ENCODE assay signal across 8 cellular contexts in genomic region chr16:117381-118365, GRCh38. TPM values are rescaled to one million over a fixed set of nuclear protein-coding genes. Genes with fewer than 3 reads are reported as not detected.
DNase-seq lines count a peak whose midpoint lies in the region; ATAC-seq and TF ChIP-seq lines count a peak whose summit lies in the region.

No MANE protein-coding gene starts in this region.

- H3K4me1 Mint-ChIP-seq in activated T-cell treated with anti-CD3 and anti-CD28 coated beads, Interleukin-2, amount 50 U/mL, for 24 hours (ENCODE audit: low read depth), result peaks cover 13% of the 10 kb centered on the region

- H3K27ac Mint-ChIP-seq in activated T-cell treated with anti-CD3 and anti-CD28 coated beads, Interleukin-2, amount 50 U/mL, for 24 hours, result no peak overlapping the region

- no peaks in the 10 kb centered on the region for H3K9me3 ChIP-seq in Panc1 (ENCODE audit: control insufficient read depth, insufficient read depth, low read depth, low read length)

- TF ChIP-seq CTCF in Panc1 (IDR thresholded peaks at IDR 0.05) (peak; percentile 88), fibroblast of the aortic adventitia (IDR thresholded peaks at IDR 0.05; ENCODE audit: insufficient read depth, low read length) (peak; percentile 67)

- H3K9me3 Mint-ChIP-seq in activated T-cell treated with anti-CD3 and anti-CD28 coated beads, Interleukin-2, amount 50 U/mL, for 24 hours, result no peaks in the 10 kb centered on the region

- BruUV-seq in Panc1 (replicated peaks; lab: Mats Ljungman, UMichigan), result no TSS peak

- in situ Hi-C loops in Caki2 (cut with HindIII; ENCODE audit: low pct_unique_long_range_greater_than_20kb, low sequenced_read_pairs), result no loop called here
- in situ Hi-C loops in Panc1 (cut with HindIII; ENCODE audit: low pct_unique_long_range_greater_than_20kb, low sequenced_read_pairs), result no loop called here

- H3K36me3 Mint-ChIP-seq in activated T-cell treated with anti-CD3 and anti-CD28 coated beads, Interleukin-2, amount 50 U/mL, for 24 hours (ENCODE audit: low read depth), result peaks cover 65% of the 10 kb centered on the region

- no peak overlapping the region for H3K27ac ChIP-seq in Panc1 (ENCODE audit: low read length)

- CTCF ChIA-PET in Panc1 (lab: Charles Lee), result interaction anchor here (0.6 to 1.8 kb wide), 5 partner anchors 10 to 122 kb away, joined by 3 to 8 read pairs (median 4); no protein-coding TSS in a partner anchor

- no peaks in the 10 kb centered on the region for H3K27me3 ChIP-seq in Panc1 (ENCODE audit: control insufficient read depth, insufficient read depth, low read length)

- H3K27me3 Mint-ChIP-seq in activated T-cell treated with anti-CD3 and anti-CD28 coated beads, Interleukin-2, amount 50 U/mL, for 24 hours, result no peaks in the 10 kb centered on the region

- peaks cover 12% of the 10 kb centered on the region for H3K36me3 ChIP-seq in Panc1 (ENCODE audit: control insufficient read depth, insufficient read depth, low read length)

- POLR2A ChIA-PET in Panc1 (lab: Charles Lee), result no interaction called here

- ATAC-seq in Panc1, result peak; percentile 89
- ATAC-seq in GM21737 (IDR thresholded peaks at IDR 0.05; ENCODE audit: unreplicated experiment), result no peak
- ATAC-seq in GM18873 (IDR thresholded peaks at IDR 0.05; ENCODE audit: low FRiP score, unreplicated experiment), result no peak

- intact Hi-C loops in Panc1 (cut with micrococcal nuclease; ENCODE audit: unreplicated experiment), result no loop called here

- H3K4me3 Mint-ChIP-seq in activated T-cell treated with anti-CD3 and anti-CD28 coated beads, Interleukin-2, amount 50 U/mL, for 24 hours, result no peak overlapping the region

- H3K4me1 ChIP-seq in Panc1 (ENCODE audit: control insufficient read depth, insufficient read depth, low read length), result no peaks in the 10 kb centered on the region; the same call in 1 of the 2 replicates

- H3K4me3 ChIP-seq in Panc1 (ENCODE audit: low read depth in 2 of 2, low read length in 2 of 2) (no peak overlapping the region), fibroblast of the aortic adventitia (ENCODE audit: low read depth, low read length) (no peak overlapping the region)

- DNase-seq in Caki2 (ENCODE audit: low read depth) (peak; percentile 44), HuH-7.5 (ENCODE audit: low spot score) (peak; percentile 52), Panc1 (ENCODE audit: low read depth, low spot score) (no peak), fibroblast of the aortic adventitia (ENCODE audit: low read depth) (peak; percentile 31), retina (peak; percentile 63)
- DNase-seq in activated T-cell treated with anti-CD3 and anti-CD28 coated beads, Interleukin-2, amount 50 U/mL, for 24 hours, result peak; percentile 75

RNA-seq across cellular contexts. Expression of gene NPRL3, which starts 20.8 kb away (rescaled TPM):
- 7.9 and 12.4 TPM in 2 replicates for total RNA-seq in Caki2 (2014; rRNA removed; shearing (Covaris generic); ENCODE audit: low replicate concordance)
- total RNA-seq in Panc1 (2021; ENCODE audit: unreplicated experiment), result 69.7 TPM
- polyA plus RNA-seq in Panc1 (2012; ENCODE audit: insufficient read length), result 83.6 TPM
- 7.1 and 13.0 TPM in 2 replicates for total RNA-seq in fibroblast of the aortic adventitia (ENCODE audit: low replicate concordance)

RNA-seq across cellular contexts. Expression of gene HBZ, which starts 34.8 kb away (rescaled TPM):
- total RNA-seq in Caki2 (2014; rRNA removed; shearing (Covaris generic); ENCODE audit: low replicate concordance), result not detected in 2 replicates
- total RNA-seq in Panc1 (2021; ENCODE audit: unreplicated experiment) (1.1 TPM), fibroblast of the aortic adventitia (ENCODE audit: low replicate concordance) (not detected in 2 replicates)
- polyA plus RNA-seq in Panc1 (2012; ENCODE audit: insufficient read length), result not detected

RNA-seq across cellular contexts. Expression of gene MPG, which starts 39.6 kb away (rescaled TPM):
- 387 and 416 TPM in 2 replicates for total RNA-seq in Caki2 (2014; rRNA removed; shearing (Covaris generic); ENCODE audit: low replicate concordance)
- total RNA-seq in Panc1 (2021; ENCODE audit: unreplicated experiment) (85.7 TPM), fibroblast of the aortic adventitia (ENCODE audit: low replicate concordance) (53.1 and 124 TPM in 2 replicates)
- polyA plus RNA-seq in Panc1 (2012; ENCODE audit: insufficient read length), result 144 TPM

RNA-seq across cellular contexts. Expression of gene RHBDF1, which starts 45.2 kb away (rescaled TPM):
- total RNA-seq in Caki2 (2014; rRNA removed; shearing (Covaris generic); ENCODE audit: low replicate concordance), result 11.8 and 19.5 TPM in 2 replicates
- 41.7 TPM for total RNA-seq in Panc1 (2021; ENCODE audit: unreplicated experiment)
- polyA plus RNA-seq in Panc1 (2012; ENCODE audit: insufficient read length), result 44.5 TPM
- 39.4 and 66.8 TPM in 2 replicates for total RNA-seq in fibroblast of the aortic adventitia (ENCODE audit: low replicate concordance)

RNA-seq across cellular contexts. Expression of gene HBM, which starts 48.1 kb away (rescaled TPM):
- total RNA-seq in Caki2 (2014; rRNA removed; shearing (Covaris generic); ENCODE audit: low replicate concordance), result not detected in 2 replicates
- not detected for total RNA-seq in Panc1 (2021; ENCODE audit: unreplicated experiment)
- not detected for polyA plus RNA-seq in Panc1 (2012; ENCODE audit: insufficient read length)
- total RNA-seq in fibroblast of the aortic adventitia (ENCODE audit: low replicate concordance), result not detected in 2 replicates
